14 cellular contexts compared by ENCODE assay signal in the genomic region with DNA sequence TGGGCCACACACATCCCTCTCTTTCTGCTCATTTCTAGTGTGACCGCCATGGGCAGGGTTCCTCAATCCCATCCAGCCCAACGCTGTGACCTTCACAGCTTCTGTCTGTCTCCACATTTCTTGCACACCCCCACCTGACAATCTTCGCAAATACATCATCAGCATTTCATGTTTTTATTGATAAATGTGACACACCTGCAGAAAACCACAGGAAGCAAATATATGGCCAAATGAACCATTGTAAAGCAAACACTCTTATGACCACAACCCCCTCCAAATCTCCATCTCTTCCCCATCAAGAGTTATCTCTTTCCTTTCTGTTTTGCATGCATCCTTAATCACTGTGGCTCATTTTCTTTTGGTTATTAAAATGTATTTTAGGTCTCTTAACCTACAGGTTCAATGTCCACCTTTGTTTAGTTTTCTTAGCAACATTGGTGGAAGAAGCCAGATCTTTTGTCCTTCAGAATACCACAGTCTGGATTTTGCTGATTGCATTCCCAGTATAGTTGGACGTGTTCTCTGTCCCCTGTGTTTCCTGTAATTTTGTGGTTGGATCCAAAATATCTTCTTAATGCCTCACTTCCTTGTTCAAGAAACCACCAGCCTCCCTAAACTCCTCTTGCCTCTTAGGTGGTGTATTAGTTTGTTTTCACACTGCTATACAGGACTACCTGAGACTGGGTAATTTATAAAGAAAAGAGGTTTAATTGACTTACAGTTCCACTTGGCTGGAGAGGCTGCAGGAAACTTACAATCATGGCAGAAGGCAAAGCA. TPM values are rescaled to one million over a fixed set of nuclear protein-coding genes. Genes with fewer than 3 reads are reported as not detected.
DNase-seq lines count a peak whose midpoint lies in the region; ATAC-seq, FAIRE-seq and TF ChIP-seq lines count a peak whose summit lies in the region.
"Had no signal": no experiment of that assay in that cellular context is flagged by ENCODE, and none has a peak within 500 bp of the region (broad histone marks: within the 10 kb centered on the region; RNA-seq: fewer than 3 reads in every experiment).

No MANE protein-coding gene starts in this region.

- dilution Hi-C loops in endothelial cell of umbilical vein (cut with MboI; ENCODE audit: extremely low pct_ligation_motif_present, low sequenced_read_pairs) = no loop called here

- no peaks in the 10 kb centered on the region for H3K27me3 Mint-ChIP-seq in activated naive CD8-positive, alpha-beta T cell treated with anti-CD3 and anti-CD28 coated beads, Interleukin-2, amount 10 ng/mL, durations not matched to agents 7 days and 5 days
- H3K27me3 Mint-ChIP-seq in activated naive CD8-positive, alpha-beta T cell treated with anti-CD3 and anti-CD28 coated beads, Interleukin-2, amount 50 U/mL, for 24 hours = no peaks in the 10 kb centered on the region
- H3K27me3 Mint-ChIP-seq: CD4-positive, alpha-beta T cell; naive B cell; stimulated activated naive B cell treated with anti-CD40 and anti-IgM and Interleukin-4, amounts not matched to agents 10 μg/mL and 1 μg/mL and 100 μg/mL, for 72 hours had no signal

- peaks cover 2% of the 10 kb centered on the region for H3K9me3 Mint-ChIP-seq in activated naive CD8-positive, alpha-beta T cell treated with anti-CD3 and anti-CD28 coated beads, Interleukin-2, amount 10 ng/mL, durations not matched to agents 7 days and 5 days
- no peaks in the 10 kb centered on the region for H3K9me3 Mint-ChIP-seq in activated naive CD8-positive, alpha-beta T cell treated with anti-CD3 and anti-CD28 coated beads, Interleukin-2, amount 50 U/mL, for 24 hours
- H3K9me3 Mint-ChIP-seq: activated T-cell treated with anti-CD3 and anti-CD28 coated beads, Interleukin-2, amount 50 U/mL, for 4 hours; CD4-positive, alpha-beta T cell had no signal

- peaks cover 10% of the 10 kb centered on the region for H3K36me3 Mint-ChIP-seq in activated naive CD8-positive, alpha-beta T cell treated with anti-CD3 and anti-CD28 coated beads, Interleukin-2, amount 10 ng/mL, durations not matched to agents 7 days and 5 days
- H3K36me3 Mint-ChIP-seq in activated naive CD8-positive, alpha-beta T cell treated with anti-CD3 and anti-CD28 coated beads, Interleukin-2, amount 50 U/mL, for 24 hours (ENCODE audit: low read depth) = no peaks in the 10 kb centered on the region

- H3K4me1 ChIP-seq in endothelial cell of umbilical vein (ENCODE audit: control insufficient read depth, extremely low read depth, insufficient read depth, low read length) = peaks cover 2% of the 10 kb centered on the region
- H3K4me1 ChIP-seq in smooth muscle cell (ENCODE audit: low read depth) = no peaks in the 10 kb centered on the region

- TF ChIP-seq CTCF in endothelial cell of umbilical vein (IDR thresholded peaks at IDR 0.05; ENCODE audit: extremely low read depth in 1 of 2, insufficient read depth in 1 of 2, low read depth in 1 of 2, low read length in 2 of 2) (no peak), smooth muscle cell (IDR thresholded peaks at IDR 0.05; ENCODE audit: borderline replicate concordance, insufficient read depth, poor library complexity, severe bottlenecking) (no peak), D721Med (IDR thresholded peaks at IDR 0.05; ENCODE audit: insufficient read depth, missing control alignments) (no peak)

- CTCF ChIA-PET in endothelial cell of umbilical vein (lab: Charles Lee) = no interaction called here

- no peak overlapping the region for H3K27ac ChIP-seq in endothelial cell of umbilical vein (ENCODE audit: insufficient read depth, low read depth, low read length)
- H3K27ac ChIP-seq in smooth muscle cell (ENCODE audit: low read depth) = no peak overlapping the region

- ATAC-seq in activated naive CD8-positive, alpha-beta T cell treated with anti-CD3 and anti-CD28 coated beads, Interleukin-2, amount 10 ng/mL, durations not matched to agents 7 days and 5 days (ENCODE audit: low read depth) = no peak
- no peak for ATAC-seq in activated naive CD8-positive, alpha-beta T cell treated with anti-CD3 and anti-CD28 coated beads, Interleukin-2, amount 50 U/mL, for 24 hours
- ATAC-seq: activated T-cell treated with anti-CD3 and anti-CD28 coated beads, Interleukin-2, amount 50 U/mL, for 4 hours; K562; stimulated activated naive B cell treated with anti-CD40 and anti-IgM and Interleukin-4, amounts not matched to agents 10 μg/mL and 1 μg/mL and 100 μg/mL, for 72 hours had no signal

- H3K36me3 ChIP-seq in endothelial cell of umbilical vein (ENCODE audit: control insufficient read depth in 2 of 2, extremely low read depth in 1 of 2, insufficient read depth in 2 of 2, low read length in 2 of 2) = no peaks in the 10 kb centered on the region
- H3K36me3 ChIP-seq in smooth muscle cell (ENCODE audit: low read depth) = no peaks in the 10 kb centered on the region

- intact Hi-C loops in endothelial cell of umbilical vein (cut with micrococcal nuclease) = no loop called here

- no peak overlapping the region for H3K4me2 ChIP-seq in endothelial cell of umbilical vein (ENCODE audit: insufficient read depth, low read length)
- peak overlapping the region; percentile 23 for H3K4me2 ChIP-seq in smooth muscle cell

- H3K4me1 Mint-ChIP-seq in activated naive CD8-positive, alpha-beta T cell treated with anti-CD3 and anti-CD28 coated beads, Interleukin-2, amount 10 ng/mL, durations not matched to agents 7 days and 5 days = peaks cover 49% of the 10 kb centered on the region
- peaks cover 51% of the 10 kb centered on the region for H3K4me1 Mint-ChIP-seq in activated naive CD8-positive, alpha-beta T cell treated with anti-CD3 and anti-CD28 coated beads, Interleukin-2, amount 50 U/mL, for 24 hours

- H3K79me2 ChIP-seq in endothelial cell of umbilical vein (ENCODE audit: control insufficient read depth, insufficient read depth, low read length) (no peaks in the 10 kb centered on the region), smooth muscle cell (ENCODE audit: low read depth) (no peaks in the 10 kb centered on the region)

- FAIRE-seq in endothelial cell of umbilical vein (lab: Jason Lieb, UNC) (no peak), D721Med (lab: Jason Lieb, UNC) (no peak)
- FAIRE-seq: K562 had no signal

- H3K4me3 ChIP-seq in endothelial cell of umbilical vein (replicated peaks in 1 of 3; ENCODE audit: insufficient read depth in 1 of 3, low read depth in 1 of 3, low read length in 3 of 3) (no peak overlapping the region), smooth muscle cell (no peak overlapping the region)
- H3K4me3 ChIP-seq: K562 had no signal

- BruUV-seq in endothelial cell of umbilical vein (replicated peaks; lab: Mats Ljungman, UMichigan) = no TSS peak

- H2AFZ ChIP-seq in endothelial cell of umbilical vein (ENCODE audit: low read depth, low read length) = no peak overlapping the region
- H2AFZ ChIP-seq in smooth muscle cell (ENCODE audit: low read depth) = no peak overlapping the region

- H3K27me3 ChIP-seq in endothelial cell of umbilical vein (ENCODE audit: control insufficient read depth in 2 of 2, insufficient read depth in 2 of 2, low read length in 2 of 2) = peaks cover 9 to 13% of the 10 kb centered on the region in 2 experiments
- no peaks in the 10 kb centered on the region for H3K27me3 ChIP-seq in smooth muscle cell (ENCODE audit: low read depth)

- H3K9me3 ChIP-seq in endothelial cell of umbilical vein (replicated peaks; ENCODE audit: control insufficient read depth, insufficient read depth, low read length) = no peaks in the 10 kb centered on the region
- H3K9me3 ChIP-seq in smooth muscle cell (replicated peaks; ENCODE audit: low read depth) = no peaks in the 10 kb centered on the region

- no peak for TF ChIP-seq POLR2A in endothelial cell of umbilical vein (IDR thresholded peaks at IDR 0.05; ENCODE audit: low read depth, low read length)

- DNase-seq in activated naive CD8-positive, alpha-beta T cell treated with anti-CD3 and anti-CD28 coated beads, Interleukin-2, amount 10 ng/mL, durations not matched to agents 7 days and 5 days = no peak
- DNase-seq in activated naive CD8-positive, alpha-beta T cell treated with anti-CD3 and anti-CD28 coated beads, Interleukin-2, amount 50 U/mL, for 24 hours = no peak
- DNase-seq in NCI-H526 (lab: John Stamatoyannopoulos, UW) (peak; percentile 29 to 62), endothelial cell of umbilical vein (ENCODE audit: low read depth, low spot score) (no peak), smooth muscle cell (lab: John Stamatoyannopoulos, UW; ENCODE audit: unreplicated experiment) (no peak), C1 segment of cervical spinal cord (lab: John Stamatoyannopoulos, UW) (no peak), D721Med (ENCODE audit: insufficient read length, low spot score) (no peak), NCI-H69 (lab: John Stamatoyannopoulos, UW) (no peak)
- DNase-seq: activated T-cell treated with anti-CD3 and anti-CD28 coated beads, Interleukin-2, amount 50 U/mL, for 4 hours; CD4-positive, alpha-beta T cell; naive B cell; NCI-H524 treated with DMSO at 0.1 percent for 48 hours; stimulated activated naive B cell treated with anti-CD40 and anti-IgM and Interleukin-4, amounts not matched to agents 10 μg/mL and 1 μg/mL and 100 μg/mL, for 72 hours had no signal

- H3K9me1 ChIP-seq in endothelial cell of umbilical vein (replicated peaks; ENCODE audit: control insufficient read depth, extremely low read depth, insufficient read depth, low read length) = no peaks in the 10 kb centered on the region

- H3K4me3 Mint-ChIP-seq in activated naive CD8-positive, alpha-beta T cell treated with anti-CD3 and anti-CD28 coated beads, Interleukin-2, amount 10 ng/mL, durations not matched to agents 7 days and 5 days = peak overlapping the region; percentile 4
- H3K4me3 Mint-ChIP-seq in activated naive CD8-positive, alpha-beta T cell treated with anti-CD3 and anti-CD28 coated beads, Interleukin-2, amount 50 U/mL, for 24 hours = no peak overlapping the region
- H3K4me3 Mint-ChIP-seq: activated T-cell treated with anti-CD3 and anti-CD28 coated beads, Interleukin-2, amount 50 U/mL, for 4 hours; CD4-positive, alpha-beta T cell; stimulated activated naive B cell treated with anti-CD40 and anti-IgM and Interleukin-4, amounts not matched to agents 10 μg/mL and 1 μg/mL and 100 μg/mL, for 72 hours had no signal

- POLR2A ChIA-PET in activated naive CD8-positive, alpha-beta T cell treated with anti-CD3 and anti-CD28 coated beads, Interleukin-2, amount 10 ng/mL, durations not matched to agents 7 days and 5 days (lab: Charles Lee) = no interaction called here
- POLR2A ChIA-PET in endothelial cell of umbilical vein (lab: Charles Lee) = no interaction called here

- no peaks in the 10 kb centered on the region for H3F3A ChIP-seq in smooth muscle cell (ENCODE audit: low read depth)

- H3K27ac Mint-ChIP-seq in activated naive CD8-positive, alpha-beta T cell treated with anti-CD3 and anti-CD28 coated beads, Interleukin-2, amount 10 ng/mL, durations not matched to agents 7 days and 5 days = peak overlapping the region; percentile 46
- H3K27ac Mint-ChIP-seq in activated naive CD8-positive, alpha-beta T cell treated with anti-CD3 and anti-CD28 coated beads, Interleukin-2, amount 50 U/mL, for 24 hours = no peak overlapping the region
- H3K27ac Mint-ChIP-seq: CD4-positive, alpha-beta T cell had no signal

- no peaks in the 10 kb centered on the region for H4K20me1 ChIP-seq in endothelial cell of umbilical vein (replicated peaks; ENCODE audit: control insufficient read depth, extremely low read depth, insufficient read depth, low read length)
- H4K20me1 ChIP-seq in smooth muscle cell (ENCODE audit: low read depth) = no peaks in the 10 kb centered on the region

- H3K9ac ChIP-seq in endothelial cell of umbilical vein (replicated peaks; ENCODE audit: extremely low read depth, insufficient read depth, low read length) (no peak overlapping the region), smooth muscle cell (ENCODE audit: low read depth) (no peak overlapping the region)

- WGBS in smooth muscle cell (ENCODE audit: low lambda C conversion rate) = 72% methylated on average over 4 of the region's 4 CpGs

RNA-seq across cellular contexts. Expression of a gene that starts 9.8 kb away (rescaled TPM):
- 10 to 100 TPM; 69.6 to 70.0 TPM for total RNA-seq in activated naive CD8-positive, alpha-beta T cell treated with anti-CD3 and anti-CD28 coated beads, Interleukin-2, amount 10 ng/mL, durations not matched to agents 7 days and 5 days
- total RNA-seq in endothelial cell of umbilical vein (38.4 and 39.1 TPM in 2 replicates), smooth muscle cell (25.0 and 29.0 TPM in 2 replicates)
- polyA plus RNA-seq in endothelial cell of umbilical vein (18.9 and 23.8 TPM in 2 replicates), smooth muscle cell (44.8 and 50.5 TPM in 2 replicates)
- 26.7 and 35.5 TPM in 2 replicates for polyA plus RNA-seq in endothelial cell of umbilical vein (2011; cell fraction: cytosol; rRNA removed)
- 10.0 and 13.5 TPM in 2 replicates for polyA plus RNA-seq in endothelial cell of umbilical vein (2011; cell fraction: nucleus; rRNA removed)
- 33.3 and 43.6 TPM in 2 replicates for polyA plus RNA-seq in endothelial cell of umbilical vein (2012)
- 16.9 and 21.8 TPM in 2 replicates for polyA minus RNA-seq in endothelial cell of umbilical vein
- polyA minus RNA-seq in endothelial cell of umbilical vein (2011; cell fraction: cytosol; rRNA and poly(A)+ RNA removed) = 2.9 TPM
- polyA minus RNA-seq in endothelial cell of umbilical vein (2011; cell fraction: nucleus; rRNA and poly(A)+ RNA removed) = 8.8 and 16.7 TPM in 2 replicates

Comparison
In these comparisons a context has a peak if more than half of its experiments do, and no peak if none do; other contexts are left out.
1. DNase-seq: peak in NCI-H526 (2 of 2); none in activated naive CD8-positive, alpha-beta T cell treated with anti-CD3 and anti-CD28 coated beads, Interleukin-2, amount 10 ng/mL, durations not matched to agents 7 days and 5 days (single experiment), activated naive CD8-positive, alpha-beta T cell treated with anti-CD3 and anti-CD28 coated beads, Interleukin-2, amount 50 U/mL, for 24 hours (single experiment), endothelial cell of umbilical vein (single experiment), smooth muscle cell (single experiment), C1 segment of cervical spinal cord (0 of 14), D721Med (single experiment) and NCI-H69 (single experiment).